Comparison of ENCODE assay signal across 1 cellular context in the genomic region with DNA sequence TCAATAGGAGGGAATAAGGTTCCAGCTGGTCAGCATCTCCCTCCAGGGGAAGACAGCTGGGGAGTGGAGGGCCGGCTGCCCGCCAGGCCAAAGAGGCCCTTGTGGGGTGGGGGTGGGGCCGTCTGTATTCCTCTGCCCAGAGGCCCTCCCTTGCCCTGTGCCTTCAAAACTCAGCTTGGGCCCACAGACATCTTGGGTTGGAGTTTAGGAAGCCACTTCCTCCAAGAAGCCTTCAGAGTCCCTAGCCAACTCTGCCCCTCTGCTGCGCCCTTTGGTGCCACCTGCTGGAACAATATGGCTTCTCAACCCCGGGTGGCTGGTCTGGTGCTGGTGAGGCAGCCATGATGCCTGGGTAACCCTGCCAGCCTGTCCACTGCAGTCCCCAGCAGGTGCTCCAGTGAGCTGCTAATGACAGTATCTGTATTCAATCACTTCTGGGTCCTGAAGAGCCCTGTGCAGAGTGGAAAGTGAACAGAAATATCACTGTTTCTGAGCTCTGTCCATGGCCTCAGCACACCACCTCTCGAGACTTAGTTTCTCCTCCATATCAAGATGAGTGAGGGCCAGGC.
TF ChIP-seq lines count a peak whose summit lies in the region.

No MANE protein-coding gene starts in this region.

TF ChIP-seq in IMR-90, 13 proteins besides CTCF, POLR2A, EP300 and RAD21:
- TF ChIP-seq MAZ (IDR thresholded peaks at IDR 0.05; ENCODE audit: borderline replicate concordance, low read depth, low read length): no peak; the same call in 1 of the 2 replicates
- peak; percentile 37; the same call in 1 of the 2 replicates for TF ChIP-seq SMC3 (IDR thresholded peaks at IDR 0.05; ENCODE audit: low read depth, low read length)
- TF ChIP-seq CEBPB (IDR thresholded peaks at IDR 0.05; ENCODE audit: low read depth, low read length): no peak
- no peak for TF ChIP-seq RCOR1 (IDR thresholded peaks at IDR 0.05; ENCODE audit: insufficient replicate concordance, low read length)
- TF ChIP-seq BHLHE40 (IDR thresholded peaks at IDR 0.05; ENCODE audit: low read depth, low read length): no peak
